ENCODE assay signal across 23 cellular contexts in the genomic region with DNA sequence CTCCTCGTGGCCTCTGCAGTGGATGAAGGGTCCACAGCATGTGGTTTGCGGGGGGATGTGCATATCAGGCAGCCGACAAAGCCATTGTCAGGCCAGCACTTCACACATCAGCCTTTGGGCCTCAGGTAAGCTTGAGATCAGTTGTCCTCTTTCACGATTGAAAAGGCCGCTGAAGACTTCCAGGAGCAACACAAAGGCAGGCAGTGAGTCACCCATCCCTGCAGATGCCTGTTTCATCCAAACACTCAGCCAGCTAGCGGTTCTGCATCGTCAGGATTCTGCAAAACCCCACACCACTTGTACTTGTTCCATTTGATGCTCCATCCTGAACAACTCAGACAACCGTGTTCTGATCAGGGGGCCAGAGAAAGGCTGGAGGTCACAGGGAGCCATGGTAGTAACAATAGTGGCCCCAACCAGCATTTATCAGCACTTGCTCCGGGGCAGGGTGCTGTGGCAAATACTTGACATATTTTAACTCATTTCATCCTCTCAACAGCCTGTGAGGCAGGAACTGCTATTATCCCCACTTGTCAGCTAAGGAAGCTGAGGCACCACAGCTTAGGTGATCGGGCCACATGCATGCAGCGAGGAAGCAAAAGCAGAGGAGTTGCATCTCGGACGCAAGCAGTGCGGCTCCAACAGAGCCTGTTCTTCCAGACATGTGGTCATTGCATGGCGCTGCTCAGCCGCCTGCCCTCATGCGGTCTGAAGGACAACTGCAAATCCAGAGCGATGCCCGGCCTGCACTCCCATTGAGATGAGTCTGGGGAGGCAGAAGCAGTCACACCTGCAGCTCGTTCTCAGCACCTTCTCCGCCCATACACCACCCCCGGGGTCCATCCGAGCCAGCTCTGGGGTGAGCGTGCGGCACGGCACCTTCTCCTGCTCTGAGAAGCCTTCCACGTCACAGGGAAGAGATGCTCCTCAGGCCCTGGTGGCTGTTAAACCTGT.
DNase-seq lines count a peak whose midpoint lies in the region; ATAC-seq and TF ChIP-seq lines count a peak whose summit lies in the region.
"Had no signal": no experiment of that assay in that cellular context is flagged by ENCODE, and none has a peak within 500 bp of the region (broad histone marks: within the 10 kb centered on the region; RNA-seq: fewer than 3 reads in every experiment).

No MANE protein-coding gene starts in this region.

- no peak overlapping the region for H3K9ac ChIP-seq in trophoblast cell (ENCODE audit: low read length)

- H2AK5ac ChIP-seq in trophoblast cell (ENCODE audit: low read length), result no peak overlapping the region

- H3K79me2 ChIP-seq in trophoblast cell (ENCODE audit: control insufficient read depth, insufficient read depth, low read length, poor library complexity), result no peaks in the 10 kb centered on the region

- H3K79me1 ChIP-seq in trophoblast cell (ENCODE audit: low read length), result no peaks in the 10 kb centered on the region

- H3K4me1 ChIP-seq in trophoblast cell (ENCODE audit: control insufficient read depth in 1 of 2, insufficient read depth in 2 of 2, low read length in 2 of 2), result peaks cover 0 to 8% of the 10 kb centered on the region in 2 experiments
- H3K4me1 ChIP-seq in lower lobe of right lung, result no peaks in the 10 kb centered on the region
- H3K4me1 ChIP-seq: ascending aorta, SJSA1, thyroid gland had no signal

- H3K27ac ChIP-seq in caudate nucleus (ENCODE audit: low read depth, low read length) (peak overlapping the region; percentile 79), trophoblast cell (ENCODE audit: low read depth, low read length) (no peak overlapping the region), lower lobe of right lung (no peak overlapping the region)
- H3K27ac ChIP-seq: ascending aorta, SJSA1, thyroid gland had no signal

- H3K4me3 ChIP-seq in trophoblast cell (ENCODE audit: low read depth, low read length) (no peak overlapping the region), lower lobe of right lung (no peak overlapping the region)
- H3K4me3 ChIP-seq: ascending aorta, MG63, SJSA1, thyroid gland had no signal

- no peak overlapping the region for H2BK5ac ChIP-seq in trophoblast cell (ENCODE audit: low read depth, low read length, poor library complexity)

- H2AFZ ChIP-seq in trophoblast cell (ENCODE audit: insufficient read depth, low read length, poor library complexity), result no peak overlapping the region

- H4K8ac ChIP-seq in trophoblast cell (ENCODE audit: low read depth, low read length), result no peak overlapping the region

- H3K27me3 ChIP-seq in trophoblast cell (ENCODE audit: insufficient read depth, low read length), result no peaks in the 10 kb centered on the region
- peaks cover 5% of the 10 kb centered on the region for H3K27me3 ChIP-seq in lower lobe of right lung (ENCODE audit: low read depth)
- H3K27me3 ChIP-seq: ascending aorta, MG63, SJSA1, thyroid gland had no signal

- H2BK12ac ChIP-seq in trophoblast cell (ENCODE audit: low read length), result no peak overlapping the region

- no peak overlapping the region for H4K12ac ChIP-seq in trophoblast cell (ENCODE audit: low read depth, low read length)

- no peak overlapping the region for H3K4ac ChIP-seq in trophoblast cell (ENCODE audit: low read depth, low read length)

- no peak for ATAC-seq in HG03521 (IDR thresholded peaks at IDR 0.05; ENCODE audit: unreplicated experiment)
- no peak for ATAC-seq in lower lobe of right lung
- ATAC-seq: activated CD8-positive, alpha-beta memory T cell treated with anti-CD3 and anti-CD28 coated beads, Interleukin-2, amount 10 ng/mL, durations not matched to agents 7 days and 5 days; PC-3 had no signal

- DNase-seq in DMS153 (lab: John Stamatoyannopoulos, UW), result peak; percentile 14
- DNase-seq in DMS153 treated with DMSO at 0.1 percent for 48 hours (lab: John Stamatoyannopoulos, UW; ENCODE audit: unreplicated experiment), result no peak
- DNase-seq in M059J (ENCODE audit: low read depth), result peak; percentile 8
- peak in 12 of 61 donors; percentile 22 to 81 (median 32) for DNase-seq in caudate nucleus (lab: John Stamatoyannopoulos, UW)
- peak; percentile 62 to 80 for DNase-seq in trophoblast cell
- DNase-seq in HUDEP-2 (lab: John Stamatoyannopoulos, UW; ENCODE audit: unreplicated experiment in 76 of 76), result no peak
- no peak for DNase-seq in lower lobe of right lung
- DNase-seq: 8988T; activated CD4-positive, alpha-beta T cell treated with anti-CD3 and anti-CD28 coated beads for 48 hours; activated CD8-positive, alpha-beta memory T cell treated with anti-CD3 and anti-CD28 coated beads, Interleukin-2, amount 10 ng/mL, durations not matched to agents 7 days and 5 days; AML-193; effector CD4-positive, alpha-beta T cell; foreskin fibroblast; MG63; NCI-H1417 treated with DMSO at 0.1 percent for 48 hours; NCI-H82; PC-3; stimulated activated CD4-positive, alpha-beta T cell treated with anti-CD3 and anti-CD28 coated beads, Interleukin-2, amount 100 ng/mL, for 48 hours; stimulated activated naive CD4-positive, alpha-beta T cell treated with Interleukin-2 at 50 U/mL for 16 hours; thyroid gland had no signal

- no CpG with 5 or more reads among the region's 27 CpGs for WGBS in trophoblast cell (ENCODE audit: extremely low coverage, insufficient coverage, insufficient read length)

- intact Hi-C loops in lower lobe of right lung (cut with DNase I), result no loop called here

- H3K36me3 ChIP-seq in trophoblast cell (ENCODE audit: control insufficient read depth in 1 of 2, insufficient read depth in 2 of 2, low read length in 2 of 2) (no peaks in the 10 kb centered on the region), lower lobe of right lung (no peaks in the 10 kb centered on the region)
- H3K36me3 ChIP-seq: ascending aorta, MG63, SJSA1, thyroid gland had no signal

- H3K18ac ChIP-seq in trophoblast cell (ENCODE audit: low read length), result no peak overlapping the region

- H3K4me2 ChIP-seq in trophoblast cell (ENCODE audit: low read length), result no peak overlapping the region

- TF ChIP-seq CTCF in lower lobe of right lung (IDR thresholded peaks at IDR 0.05), result no peak

- no peak overlapping the region for H2BK120ac ChIP-seq in trophoblast cell (ENCODE audit: insufficient read depth, low read length, poor library complexity)

- H3K23ac ChIP-seq in trophoblast cell (ENCODE audit: low read length), result no peak overlapping the region

- no peak overlapping the region for H4K91ac ChIP-seq in trophoblast cell (ENCODE audit: low read depth, low read length)

- H3K9me3 ChIP-seq in trophoblast cell (ENCODE audit: insufficient read depth, low read depth, low read length), result no peaks in the 10 kb centered on the region
- no peaks in the 10 kb centered on the region for H3K9me3 ChIP-seq in lower lobe of right lung
- H3K9me3 ChIP-seq: ascending aorta, MG63, SJSA1, thyroid gland had no signal

- H3K14ac ChIP-seq in trophoblast cell (ENCODE audit: low read length), result no peak overlapping the region

Comparison
In these comparisons a context has a peak if more than half of its experiments do, and no peak if none do; other contexts are left out.
1. DNase-seq: peak in DMS153 (single experiment), M059J (single experiment) and trophoblast cell (2 of 2); none in DMS153 treated with DMSO at 0.1 percent for 48 hours (single experiment), HUDEP-2 (0 of 76) and lower lobe of right lung (single experiment).